8 cellular contexts compared by ENCODE assay signal in genomic region chr10:6145979-6146432, GRCh38. TPM values are rescaled to one million over a fixed set of nuclear protein-coding genes. Genes with fewer than 3 reads are reported as not detected.
A peak's percentile ranks its signal among the peaks of the same experiment; 100 is the strongest.
DNase-seq lines count a peak whose midpoint lies in the region; ATAC-seq and TF ChIP-seq lines count a peak whose summit lies in the region.

No MANE protein-coding gene starts in this region.

- H3K9me2 ChIP-seq in hepatocyte (replicated peaks; ENCODE audit: insufficient read depth) = no peaks in the 10 kb centered on the region

- WGBS in hepatocyte (ENCODE audit: low lambda C conversion rate, missing lambda C conversion rate) = 57% methylated on average over 15 of the region's 15 CpGs
- WGBS in smooth muscle cell (ENCODE audit: low lambda C conversion rate) = 26% methylated on average over 15 of the region's 15 CpGs

- H3K4me3 ChIP-seq in HEK293 (ENCODE audit: low read depth, low read length) (no peak overlapping the region; the same call in 1 of the 2 replicates), hepatocyte (peak overlapping the region; percentile 86), smooth muscle cell (peak overlapping the region; percentile 82)

- H3K4me2 ChIP-seq in hepatocyte (peak overlapping the region; percentile 98), smooth muscle cell (peak overlapping the region; percentile 97)

- DNase-seq in WTC11 (ENCODE audit: low spot score) (no peak), hepatocyte (ENCODE audit: low spot score) (no peak), smooth muscle cell (lab: John Stamatoyannopoulos, UW; ENCODE audit: unreplicated experiment) (no peak), Ammon's horn (ENCODE audit: low spot score) (no peak), SK-N-DZ (ENCODE audit: low spot score) (no peak), SIG-M5 (lab: John Stamatoyannopoulos, UW) (no peak)

- TF ChIP-seq CTCF in HEK293 (tag by site-specific recombination; IDR thresholded peaks at IDR 0.05) = no peak
- no peak for TF ChIP-seq CTCF in WTC11 (IDR thresholded peaks at IDR 0.05)
- TF ChIP-seq CTCF in hepatocyte (IDR thresholded peaks at IDR 0.05; ENCODE audit: poor library complexity) = no peak
- no peak for TF ChIP-seq CTCF in smooth muscle cell (IDR thresholded peaks at IDR 0.05; ENCODE audit: borderline replicate concordance, insufficient read depth, poor library complexity, severe bottlenecking)

- CTCF ChIA-PET in HEK293 (lab: Yijun Ruan, JAX) = interaction anchor here (1.3 kb wide), 1 partner anchor 260 kb away, joined by 4 read pairs; no protein-coding TSS in a partner anchor
- CTCF ChIA-PET in WTC11 (lab: Charles Lee) = interaction anchor here (1.1 to 1.8 kb wide), 2 partner anchors 41 to 256 kb away, joined by 3 to 6 read pairs; no protein-coding TSS in a partner anchor

- no peak overlapping the region for H3K27ac Mint-ChIP-seq in WTC11

- peak overlapping the region; percentile 83 for H3K9ac ChIP-seq in smooth muscle cell (ENCODE audit: low read depth)

- no peaks in the 10 kb centered on the region for H3K27me3 ChIP-seq in hepatocyte
- H3K27me3 ChIP-seq in smooth muscle cell (ENCODE audit: low read depth) = no peaks in the 10 kb centered on the region

- H3K4me1 ChIP-seq in HEK293 (ENCODE audit: control insufficient read depth, insufficient read depth, low read length) (no peaks in the 10 kb centered on the region), hepatocyte (ENCODE audit: insufficient read depth) (peaks cover 14% of the 10 kb centered on the region), smooth muscle cell (ENCODE audit: low read depth) (peaks cover 16% of the 10 kb centered on the region)

- H3F3A ChIP-seq in smooth muscle cell (ENCODE audit: low read depth) = peaks cover 1% of the 10 kb centered on the region

- ATAC-seq in WTC11 (no peak), GM21367 (IDR thresholded peaks at IDR 0.05; ENCODE audit: unreplicated experiment) (no peak)

- H3K4me1 Mint-ChIP-seq in WTC11 = peaks cover 22% of the 10 kb centered on the region

- H3K79me2 ChIP-seq in hepatocyte (no peaks in the 10 kb centered on the region), smooth muscle cell (ENCODE audit: low read depth) (peaks cover 67% of the 10 kb centered on the region)

- H3K9me3 ChIP-seq in HEK293 (ENCODE audit: control insufficient read depth, insufficient read depth, low read depth, low read length) (no peaks in the 10 kb centered on the region), hepatocyte (ENCODE audit: low read depth) (no peaks in the 10 kb centered on the region), smooth muscle cell (replicated peaks; ENCODE audit: low read depth) (no peaks in the 10 kb centered on the region)

- peaks cover 23% of the 10 kb centered on the region for H3K27me3 Mint-ChIP-seq in WTC11 (ENCODE audit: low read depth)

- H3K9me3 Mint-ChIP-seq in WTC11 = no peaks in the 10 kb centered on the region

- H4K20me1 ChIP-seq in hepatocyte (ENCODE audit: insufficient read depth, poor library complexity, severe bottlenecking) = no peaks in the 10 kb centered on the region
- peaks cover 54% of the 10 kb centered on the region for H4K20me1 ChIP-seq in smooth muscle cell (ENCODE audit: low read depth)

- POLR2A ChIA-PET in HEK293 (lab: Yijun Ruan, JAX) (no interaction called here), WTC11 (lab: Charles Lee) (no interaction called here)

- H3K27ac ChIP-seq in HEK293 (ENCODE audit: extremely low read depth, low read depth, low read length) = no peak overlapping the region
- H3K27ac ChIP-seq in hepatocyte = no peak overlapping the region
- peak overlapping the region; percentile 79 for H3K27ac ChIP-seq in smooth muscle cell (ENCODE audit: low read depth)

- peak overlapping the region; percentile 70 for H3K4me3 Mint-ChIP-seq in WTC11

- H2AFZ ChIP-seq in hepatocyte (no peak overlapping the region), smooth muscle cell (ENCODE audit: low read depth) (no peak overlapping the region)

- no peaks in the 10 kb centered on the region for H3K36me3 Mint-ChIP-seq in WTC11

- H3K36me3 ChIP-seq in HEK293 (ENCODE audit: control insufficient read depth in 2 of 2, insufficient read depth in 1 of 2, low read length in 2 of 2) (peaks cover 0 to 13% of the 10 kb centered on the region in 2 experiments; a peak in 1 of 3 replicates), hepatocyte (replicated peaks; ENCODE audit: insufficient read depth, low read depth) (no peaks in the 10 kb centered on the region), smooth muscle cell (ENCODE audit: low read depth) (no peaks in the 10 kb centered on the region)

TF ChIP-seq in HEK293, 187 proteins besides CTCF, POLR2A, EP300 and RAD21 (continues in another document):
- TF ChIP-seq ZBTB6 (tag by site-specific recombination; IDR thresholded peaks at IDR 0.05) = no peak
- peak; percentile 35; the same call in 1 of the 2 replicates for TF ChIP-seq PATZ1 (tag by site-specific recombination; IDR thresholded peaks at IDR 0.05)
- TF ChIP-seq ZNF707 (tag by site-specific recombination; IDR thresholded peaks at IDR 0.05) = no peak
- peak; percentile 79 for TF ChIP-seq ZFHX2 (tag by site-specific recombination; conservative IDR thresholded peaks at IDR 0.05)

TF ChIP-seq in WTC11, 78 proteins besides CTCF, POLR2A, EP300 and RAD21:
- TF ChIP-seq ATF3 (CRISPR knock-in tag; conservative IDR thresholded peaks at IDR 0.05) (no peak), ZNF512 (CRISPR knock-in tag; IDR thresholded peaks at IDR 0.05; ENCODE audit: borderline replicate concordance) (no peak), ZBTB43 (CRISPR knock-in tag; IDR thresholded peaks at IDR 0.05) (no peak), IRF2 (CRISPR knock-in tag; IDR thresholded peaks at IDR 0.05; ENCODE audit: borderline replicate concordance, low read depth) (no peak), FOXJ3 (CRISPR knock-in tag; IDR thresholded peaks at IDR 0.05; ENCODE audit: borderline replicate concordance) (no peak), ZNF263 (CRISPR knock-in tag; IDR thresholded peaks at IDR 0.05; ENCODE audit: low read depth) (no peak), ZNF138 (CRISPR knock-in tag; conservative IDR thresholded peaks at IDR 0.05) (0 out of 2 replicates have a peak, but pooled peaks have one; percentile 22), MYBL2 (CRISPR knock-in tag; IDR thresholded peaks at IDR 0.05) (no peak)
TF ChIP-seq in WTC11: peak in this region for 1.

RNA-seq across cellular contexts. Expression of gene PFKFB3, which starts 56.7 kb away (rescaled TPM):
- total RNA-seq in WTC11 (2021) (30.6 to 42.5 TPM (median 40.7 TPM) in 3 replicates), hepatocyte (15.4 and 21.6 TPM in 2 replicates), smooth muscle cell (45.7 and 61.3 TPM in 2 replicates)
- polyA plus RNA-seq in hepatocyte (26.2 and 35.2 TPM in 2 replicates), smooth muscle cell (68.3 and 73.4 TPM in 2 replicates)
- 22.4 and 26.5 TPM in 2 replicates for polyA plus RNA-seq in SK-N-DZ (2014; cell fraction: cytosol; rRNA removed)
- polyA plus RNA-seq in SK-N-DZ (2014; cell fraction: nucleus; rRNA removed) = 24.0 and 24.5 TPM in 2 replicates

RNA-seq across cellular contexts. Expression of gene RBM17, which starts 57.2 kb away (rescaled TPM):
- total RNA-seq in WTC11 (2021) (117 to 160 TPM (median 118 TPM) in 3 replicates), hepatocyte (35.6 and 46.7 TPM in 2 replicates), smooth muscle cell (20.0 and 37.0 TPM in 2 replicates)
- polyA plus RNA-seq in hepatocyte (112 and 126 TPM in 2 replicates), smooth muscle cell (68.3 and 81.2 TPM in 2 replicates)
- polyA plus RNA-seq in SK-N-DZ (2014; cell fraction: cytosol; rRNA removed) = 53.5 and 71.4 TPM in 2 replicates
- 213 and 282 TPM in 2 replicates for polyA plus RNA-seq in SK-N-DZ (2014; cell fraction: nucleus; rRNA removed)

Comparison
In these comparisons a context has a peak if more than half of its experiments do, and no peak if none do; other contexts are left out.
1. Of the 8 proteins assayed by ChIP-seq in both HEK293 and WTC11: peak only in HEK293: ZNF423; only in WTC11: ZNF138; in both: none; in neither: 6.